27 cellular contexts compared by ENCODE assay signal in genomic region chr3:30523366-30523765, GRCh38.
"Had no signal": no experiment of that assay in that cellular context is flagged by ENCODE, and none has a peak within 500 bp of the region (broad histone marks: within the 10 kb centered on the region; RNA-seq: fewer than 3 reads in every experiment).

No MANE protein-coding gene starts in this region.

- H3K4me3 ChIP-seq: dorsolateral prefrontal cortex, gastrocnemius medialis, left lung, mucosa of descending colon, pancreas, right atrium auricular region, stomach, thyroid gland had no signal

- H3K4me3 Mint-ChIP-seq: natural killer cell treated with Interleukin-12 subunit alpha and Interleukin-12 subunit beta and Interleukin-15 and Interleukin-18, amount 100 ng/mL, for 72 hours; neural crest cell; stimulated activated effector memory CD8-positive, alpha-beta T cell treated with anti-CD3 and anti-CD28 coated beads, Interleukin-12 subunit alpha, Interleukin-12 subunit beta, amount 100 ng/mL, for 72 hours; type B pancreatic cell had no signal

- H3K36me3 ChIP-seq: gastrocnemius medialis, left lung, neutrophil, pancreas, right atrium auricular region, stomach, thyroid gland had no signal

- H3K36me3 Mint-ChIP-seq: naive B cell; natural killer cell treated with Interleukin-12 subunit alpha and Interleukin-12 subunit beta and Interleukin-15 and Interleukin-18, amount 100 ng/mL, for 72 hours; stimulated activated effector memory CD8-positive, alpha-beta T cell treated with anti-CD3 and anti-CD28 coated beads, Interleukin-12 subunit alpha, Interleukin-12 subunit beta, amount 100 ng/mL, for 72 hours; type B pancreatic cell had no signal

- H3K9me3 ChIP-seq: gastrocnemius medialis, left lung, mucosa of descending colon, neutrophil, pancreas, right atrium auricular region, stomach, thyroid gland had no signal

- H3K9me3 Mint-ChIP-seq: naive B cell; natural killer cell treated with Interleukin-12 subunit alpha and Interleukin-12 subunit beta and Interleukin-15 and Interleukin-18, amount 100 ng/mL, for 72 hours; stimulated activated effector memory CD8-positive, alpha-beta T cell treated with anti-CD3 and anti-CD28 coated beads, Interleukin-12 subunit alpha, Interleukin-12 subunit beta, amount 100 ng/mL, for 72 hours had no signal

- ATAC-seq: esophagus mucosa; gastrocnemius medialis; left cardiac atrium; mucosa of descending colon; natural killer cell treated with Interleukin-12 subunit alpha and Interleukin-12 subunit beta and Interleukin-15 and Interleukin-18, amount 100 ng/mL, for 72 hours; pancreas; sciatic nerve; stimulated activated effector memory CD8-positive, alpha-beta T cell treated with anti-CD3 and anti-CD28 coated beads, Interleukin-12 subunit alpha, Interleukin-12 subunit beta, amount 100 ng/mL, for 72 hours had no signal

- DNase-seq: cerebellar nuclear complex; dorsolateral prefrontal cortex; effector CD4-positive, alpha-beta T cell; foreskin fibroblast; gastrocnemius medialis; head of caudate nucleus; kidney; left cardiac atrium; left lung; mucosa of descending colon; naive B cell; pancreas; stimulated activated CD4-positive, alpha-beta T cell treated with anti-CD3 and anti-CD28 coated beads, Interleukin-2, amount 100 ng/mL, for 24 hours; stimulated activated CD4-positive, alpha-beta T cell treated with anti-CD3 and anti-CD28 coated beads, Interleukin-4, amount 100 ng/mL, for 24 hours; stimulated activated naive CD4-positive, alpha-beta T cell treated with Interleukin-2 at 50 U/mL for 16 hours; stomach; thyroid gland had no signal

- H3K27me3 Mint-ChIP-seq: naive B cell, progenitor cell of endocrine pancreas, type B pancreatic cell had no signal

- H3K27me3 ChIP-seq: gastrocnemius medialis, left lung, neutrophil, pancreas, right atrium auricular region, stomach, thyroid gland had no signal

- H3K4me1 Mint-ChIP-seq: stimulated activated effector memory CD8-positive, alpha-beta T cell treated with anti-CD3 and anti-CD28 coated beads, Interleukin-12 subunit alpha, Interleukin-12 subunit beta, amount 100 ng/mL, for 72 hours had no signal

- H3K27ac Mint-ChIP-seq: natural killer cell treated with Interleukin-12 subunit alpha and Interleukin-12 subunit beta and Interleukin-15 and Interleukin-18, amount 100 ng/mL, for 72 hours; progenitor cell of endocrine pancreas; stimulated activated effector memory CD8-positive, alpha-beta T cell treated with anti-CD3 and anti-CD28 coated beads, Interleukin-12 subunit alpha, Interleukin-12 subunit beta, amount 100 ng/mL, for 72 hours; type B pancreatic cell had no signal

- H3K27ac ChIP-seq: dorsolateral prefrontal cortex, epithelial cell of prostate, gastrocnemius medialis, left lung, neutrophil, pancreas, stomach, thyroid gland had no signal
